ENCODE assay signal across 9 cellular contexts in genomic region chr4:186946682-186947294, GRCh38.
DNase-seq lines count a peak whose midpoint lies in the region; ATAC-seq and TF ChIP-seq lines count a peak whose summit lies in the region.
"Had no signal": no experiment of that assay in that cellular context is flagged by ENCODE, and none has a peak within 500 bp of the region (broad histone marks: within the 10 kb centered on the region; RNA-seq: fewer than 3 reads in every experiment).

No MANE protein-coding gene starts in this region.

- H3K9me3 Mint-ChIP-seq in endothelial cell (ENCODE audit: unreplicated experiment) (no peaks in the 10 kb centered on the region), progenitor cell of endocrine pancreas (ENCODE audit: low read depth) (no peaks in the 10 kb centered on the region)

- H3K27ac Mint-ChIP-seq in endothelial cell (ENCODE audit: unreplicated experiment), result no peak overlapping the region
- peak overlapping the region; percentile 19 for H3K27ac Mint-ChIP-seq in progenitor cell of endocrine pancreas
- H3K27ac Mint-ChIP-seq: natural killer cell treated with Interleukin-12 subunit alpha and Interleukin-12 subunit beta and Interleukin-15 and Interleukin-18, amount 100 ng/mL, for 72 hours had no signal

- H3K4me1 Mint-ChIP-seq in endothelial cell (ENCODE audit: unreplicated experiment) (peaks cover 6% of the 10 kb centered on the region), progenitor cell of endocrine pancreas (ENCODE audit: low read depth) (peaks cover 30% of the 10 kb centered on the region)

- peak; percentile 51 for DNase-seq in H4 (ENCODE audit: low spot score)
- DNase-seq in NCI-H69 (lab: John Stamatoyannopoulos, UW), result peak; percentile 86
- DNase-seq in endothelial cell (ENCODE audit: low spot score), result peak; percentile 61
- DNase-seq in progenitor cell of endocrine pancreas (ENCODE audit: low spot score, unreplicated experiment), result peak; percentile 21
- DNase-seq in hepatic stellate cell (ENCODE audit: low spot score), result no peak
- no peak for DNase-seq in stimulated activated CD4-positive, alpha-beta T cell treated with anti-CD3 and anti-CD28 coated beads, Interleukin-12 subunit alpha, Interleukin-12 subunit beta, amount 100 ng/mL, for 4 hours
- DNase-seq: NCI-H446 had no signal

- ATAC-seq in GM21526 (IDR thresholded peaks at IDR 0.05; ENCODE audit: low FRiP score, unreplicated experiment), result no peak
- ATAC-seq: natural killer cell treated with Interleukin-12 subunit alpha and Interleukin-12 subunit beta and Interleukin-15 and Interleukin-18, amount 100 ng/mL, for 72 hours had no signal

- H3K27me3 Mint-ChIP-seq in endothelial cell (ENCODE audit: unreplicated experiment), result peaks cover 3% of the 10 kb centered on the region
- peaks cover 20% of the 10 kb centered on the region for H3K27me3 Mint-ChIP-seq in progenitor cell of endocrine pancreas
- H3K27me3 Mint-ChIP-seq: natural killer cell treated with Interleukin-12 subunit alpha and Interleukin-12 subunit beta and Interleukin-15 and Interleukin-18, amount 100 ng/mL, for 72 hours had no signal

- H3K4me3 Mint-ChIP-seq in endothelial cell (ENCODE audit: unreplicated experiment), result no peak overlapping the region
- H3K4me3 Mint-ChIP-seq in progenitor cell of endocrine pancreas (ENCODE audit: low read depth), result no peak overlapping the region
- H3K4me3 Mint-ChIP-seq: natural killer cell treated with Interleukin-12 subunit alpha and Interleukin-12 subunit beta and Interleukin-15 and Interleukin-18, amount 100 ng/mL, for 72 hours had no signal

- peak; percentile 60 for TF ChIP-seq CTCF in endothelial cell (IDR thresholded peaks at IDR 0.05; ENCODE audit: unreplicated experiment)
- TF ChIP-seq CTCF in progenitor cell of endocrine pancreas (IDR thresholded peaks at IDR 0.05; ENCODE audit: unreplicated experiment), result peak; percentile 60

- H3K36me3 Mint-ChIP-seq in endothelial cell (ENCODE audit: low read depth, unreplicated experiment) (no peaks in the 10 kb centered on the region), progenitor cell of endocrine pancreas (ENCODE audit: insufficient read depth) (no peaks in the 10 kb centered on the region)

Comparison
In these comparisons a context has a peak if more than half of its experiments do, and no peak if none do; other contexts are left out.
1. DNase-seq: peak in H4 (single experiment), NCI-H69 (single experiment), endothelial cell (single experiment) and progenitor cell of endocrine pancreas (single experiment); none in hepatic stellate cell (single experiment) and stimulated activated CD4-positive, alpha-beta T cell treated with anti-CD3 and anti-CD28 coated beads, Interleukin-12 subunit alpha, Interleukin-12 subunit beta, amount 100 ng/mL, for 4 hours (single experiment).